Comparison of ENCODE assay signal across 8 cellular contexts in the genomic region with DNA sequence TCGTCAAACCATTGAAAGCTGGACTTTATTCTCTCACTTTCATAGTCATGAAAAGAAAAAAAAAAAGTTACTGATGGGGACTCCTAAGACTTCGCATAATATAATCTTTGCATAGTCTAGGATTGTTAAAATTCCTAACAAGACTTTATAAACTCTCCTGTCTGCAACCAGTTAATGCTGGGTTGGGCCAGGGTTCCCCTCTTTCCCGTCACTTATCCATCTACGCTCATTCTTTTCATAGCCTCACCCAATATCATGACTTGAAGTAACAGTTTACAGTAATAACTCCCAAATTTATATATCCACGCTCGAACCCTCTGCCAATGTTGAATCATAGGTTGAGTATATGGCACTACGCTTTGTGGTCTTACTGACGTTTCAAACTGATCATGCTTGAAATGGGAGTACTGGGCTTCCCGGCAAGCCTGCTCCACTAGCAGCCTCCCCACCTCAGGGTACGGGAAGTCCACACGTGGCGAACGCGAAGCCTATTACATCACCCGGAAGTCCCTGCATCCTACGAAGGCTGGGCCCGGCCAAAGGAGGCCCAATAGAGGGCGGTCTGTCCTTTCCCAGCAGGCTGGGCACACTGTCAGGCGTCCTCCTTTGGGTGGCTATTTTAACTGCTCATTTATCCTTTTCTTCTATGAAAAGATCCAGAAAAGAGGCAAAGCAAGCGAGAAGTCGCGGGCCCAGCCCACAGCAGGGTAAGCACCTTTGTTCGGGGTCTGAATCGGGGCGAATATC. TPM values are rescaled to one million over a fixed set of nuclear protein-coding genes. Genes with fewer than 3 reads are reported as not detected.
DNase-seq lines count a peak whose midpoint lies in the region; ATAC-seq and TF ChIP-seq lines count a peak whose summit lies in the region.

No MANE protein-coding gene starts in this region.

- CTCF ChIA-PET in activated CD8-positive, alpha-beta T cell treated with anti-CD3 and anti-CD28 coated beads for 36 hours (lab: Charles Lee), result no interaction called here

- TF ChIP-seq CTCF in activated CD8-positive, alpha-beta T cell treated with anti-CD3 and anti-CD28 coated beads for 36 hours (IDR thresholded peaks at IDR 0.05), result no peak
- TF ChIP-seq CTCF in endodermal cell (conservative IDR thresholded peaks at IDR 0.05), result peak; percentile 40

- H2AK5ac ChIP-seq in mesendoderm (ENCODE audit: low read length), result no peak overlapping the region

- whole genome bisulfite sequencing in endodermal cell (ENCODE audit: insufficient coverage in 1 of 2, insufficient read length in 1 of 2), 2 experiments, result 11 to 16% methylated on average over 19 to 25 of the region's 25 CpGs
- WGBS in mesendoderm (ENCODE audit: extremely low coverage, insufficient coverage, low lambda C conversion rate), result 100% methylated on average over 1 of the region's 25 CpGs

- H4K8ac ChIP-seq in mesendoderm (ENCODE audit: low read depth, low read length), result peak overlapping the region; percentile 94

- no peak overlapping the region for H3K4me3 Mint-ChIP-seq in activated CD8-positive, alpha-beta T cell treated with anti-CD3 and anti-CD28 coated beads for 36 hours
- H3K4me3 Mint-ChIP-seq in endodermal cell, result no peak overlapping the region

- no peak overlapping the region for H3K27ac Mint-ChIP-seq in activated CD8-positive, alpha-beta T cell treated with anti-CD3 and anti-CD28 coated beads for 36 hours
- no peak overlapping the region for H3K27ac Mint-ChIP-seq in endodermal cell

- H3K4me3 ChIP-seq in endodermal cell (ENCODE audit: low read length), result peak overlapping the region; percentile 93
- H3K4me3 ChIP-seq in mesendoderm (ENCODE audit: low read length), result peak overlapping the region; percentile 82

- H3K4me2 ChIP-seq in mesendoderm (ENCODE audit: low read length), result peak overlapping the region; percentile 64

- H3K27ac ChIP-seq in endodermal cell (ENCODE audit: low read depth, low read length) (peak overlapping the region; percentile 98), mesendoderm (ENCODE audit: low read depth, low read length) (peak overlapping the region; percentile 83)

- H2BK15ac ChIP-seq in mesendoderm (replicated peaks; ENCODE audit: low read depth), result no peak overlapping the region

- peak overlapping the region; percentile 31 for H2BK120ac ChIP-seq in mesendoderm (ENCODE audit: low read depth, low read length)

- H3K18ac ChIP-seq in mesendoderm (ENCODE audit: low read length), result peak overlapping the region; percentile 94

- no peak overlapping the region for H3K23ac ChIP-seq in mesendoderm (ENCODE audit: low read length)

- no peaks in the 10 kb centered on the region for H3K9me3 ChIP-seq in endodermal cell (ENCODE audit: control insufficient read depth, low read length)

- H3K36me3 ChIP-seq in endodermal cell (ENCODE audit: control insufficient read depth, insufficient read depth, low read length) (peaks cover 21% of the 10 kb centered on the region), mesendoderm (ENCODE audit: control insufficient read depth, insufficient read depth, low read length) (no peaks in the 10 kb centered on the region)

- H3K27me3 ChIP-seq in endodermal cell (ENCODE audit: control insufficient read depth, insufficient read depth, low read length, poor library complexity, severe bottlenecking) (no peaks in the 10 kb centered on the region), mesendoderm (ENCODE audit: insufficient read depth, low read length, poor library complexity) (no peaks in the 10 kb centered on the region)

- peak overlapping the region; percentile 85 for H2BK5ac ChIP-seq in mesendoderm (ENCODE audit: low read length)

- peaks cover 7% of the 10 kb centered on the region for H3K79me1 ChIP-seq in mesendoderm (ENCODE audit: low read length)

- ATAC-seq in GM19452 (IDR thresholded peaks at IDR 0.05; ENCODE audit: unreplicated experiment), result peak; percentile 62
- ATAC-seq in HG03571 (IDR thresholded peaks at IDR 0.05; ENCODE audit: unreplicated experiment), result peak; percentile 63
- ATAC-seq in activated CD8-positive, alpha-beta T cell treated with anti-CD3 and anti-CD28 coated beads for 36 hours, result peak; percentile 68

- DNase-seq in COLO829 (ENCODE audit: low spot score) (peak; percentile 93), NCI-H774 (lab: John Stamatoyannopoulos, UW) (peak; percentile 90), endodermal cell (peak; percentile 95), mesendoderm (peak; percentile 98)
- DNase-seq in activated CD8-positive, alpha-beta T cell treated with anti-CD3 and anti-CD28 coated beads for 36 hours, result peak; percentile 89
- peak; percentile 70 for DNase-seq in stimulated activated CD8-positive, alpha-beta memory T cell treated with anti-CD3 and anti-CD28 coated beads, Interleukin-12 subunit alpha, Interleukin-12 subunit beta, amount 100 ng/mL, for 4 hours (ENCODE audit: low read depth)

- POLR2A ChIA-PET in activated CD8-positive, alpha-beta T cell treated with anti-CD3 and anti-CD28 coated beads for 36 hours (lab: Charles Lee), result interaction anchor here (0.6 to 1.4 kb wide), 4 partner anchors 32 to 156 kb away, joined by 3 read pairs; no protein-coding TSS in a partner anchor

- H3K79me2 ChIP-seq in mesendoderm (ENCODE audit: control insufficient read depth, insufficient read depth, low read length), result peaks cover 37% of the 10 kb centered on the region

- H3K4me1 Mint-ChIP-seq in activated CD8-positive, alpha-beta T cell treated with anti-CD3 and anti-CD28 coated beads for 36 hours (ENCODE audit: low read depth), result peaks cover 29% of the 10 kb centered on the region
- peaks cover 16% of the 10 kb centered on the region for H3K4me1 Mint-ChIP-seq in endodermal cell

- H3K9ac ChIP-seq in endodermal cell (ENCODE audit: extremely low read depth, low read length, poor library complexity, severe bottlenecking) (peak overlapping the region; percentile 97), mesendoderm (ENCODE audit: low read length) (peak overlapping the region; percentile 96)

- peak overlapping the region; percentile 65 for H4K5ac ChIP-seq in mesendoderm (ENCODE audit: low read length)

- peaks cover 47% of the 10 kb centered on the region for H3K36me3 Mint-ChIP-seq in activated CD8-positive, alpha-beta T cell treated with anti-CD3 and anti-CD28 coated beads for 36 hours (ENCODE audit: low read depth)
- H3K36me3 Mint-ChIP-seq in endodermal cell (ENCODE audit: low read depth), result peaks cover 21% of the 10 kb centered on the region

- no peaks in the 10 kb centered on the region for H3K4me1 ChIP-seq in endodermal cell (ENCODE audit: control insufficient read depth, insufficient read depth, low read length)
- H3K4me1 ChIP-seq in mesendoderm (ENCODE audit: control insufficient read depth, low read depth, low read length), result peaks cover 2% of the 10 kb centered on the region

- H3K4ac ChIP-seq in mesendoderm (ENCODE audit: low read depth, low read length), result peak overlapping the region; percentile 92

- intact Hi-C loops in activated CD8-positive, alpha-beta T cell treated with anti-CD3 and anti-CD28 coated beads for 36 hours (cut with micrococcal nuclease), result loop anchor here (1.0 to 10.0 kb wide), 2 partner anchors 39 to 85 kb away; a partner anchor contains a TSS

- peak overlapping the region; percentile 95 for H3K56ac ChIP-seq in mesendoderm (ENCODE audit: low read length)

- H3K9me3 Mint-ChIP-seq in activated CD8-positive, alpha-beta T cell treated with anti-CD3 and anti-CD28 coated beads for 36 hours, result no peaks in the 10 kb centered on the region
- H3K9me3 Mint-ChIP-seq in endodermal cell, result no peaks in the 10 kb centered on the region

- H3K27me3 Mint-ChIP-seq in activated CD8-positive, alpha-beta T cell treated with anti-CD3 and anti-CD28 coated beads for 36 hours, result no peaks in the 10 kb centered on the region
- H3K27me3 Mint-ChIP-seq in endodermal cell (ENCODE audit: insufficient read depth), result no peaks in the 10 kb centered on the region

RNA-seq across cellular contexts. Expression of a gene that starts 0.7 kb away (rescaled TPM):
- 10 to 100 TPM; 59.1 to 63.1 TPM for total RNA-seq in activated CD8-positive, alpha-beta T cell treated with anti-CD3 and anti-CD28 coated beads for 36 hours
- 10 to 100 TPM; 63.9 to 64.0 TPM for total RNA-seq in endodermal cell
- polyA plus RNA-seq in endodermal cell (2013, experiment 1 of 2), result 5.8 TPM
- polyA plus RNA-seq in endodermal cell (2013, experiment 2 of 2), result 7.2 TPM
- 3.2 TPM for polyA plus RNA-seq in mesendoderm (2013, experiment 1 of 2)
- 3.0 TPM for polyA plus RNA-seq in mesendoderm (2013, experiment 2 of 2)

RNA-seq across cellular contexts. Expression of a gene that starts 39.2 kb away (rescaled TPM):
- 1 to 10 TPM; 7.6 to 7.8 TPM for total RNA-seq in activated CD8-positive, alpha-beta T cell treated with anti-CD3 and anti-CD28 coated beads for 36 hours
- 10 to 100 TPM; 16.6 to 21.1 TPM for total RNA-seq in endodermal cell
- 5.0 TPM for polyA plus RNA-seq in endodermal cell (2013, experiment 1 of 2)
- polyA plus RNA-seq in endodermal cell (2013, experiment 2 of 2), result 5.4 TPM
- polyA plus RNA-seq in mesendoderm (2013, experiment 1 of 2), result 2.5 TPM
- 2.3 TPM for polyA plus RNA-seq in mesendoderm (2013, experiment 2 of 2)

RNA-seq across cellular contexts. Expression of a gene that starts 40.7 kb away (rescaled TPM):
- total RNA-seq in activated CD8-positive, alpha-beta T cell treated with anti-CD3 and anti-CD28 coated beads for 36 hours, result 1 to 10 TPM; 6.3 to 7.0 TPM
- 10 to 100 TPM in 1 of 2 donors, 1 to 10 TPM in 1; 6.2 to 13.4 TPM for total RNA-seq in endodermal cell
- polyA plus RNA-seq in endodermal cell (2013, experiment 1 of 2), result 4.6 TPM
- 4.5 TPM for polyA plus RNA-seq in endodermal cell (2013, experiment 2 of 2)
- polyA plus RNA-seq in mesendoderm (2013, experiment 1 of 2), result 2.7 TPM
- polyA plus RNA-seq in mesendoderm (2013, experiment 2 of 2), result 2.6 TPM

RNA-seq across cellular contexts. Expression of a gene that starts 48.8 kb away (rescaled TPM):
- 1 to 10 TPM in 1 of 2 experiments, under 1 TPM in 1; 0.96 to 1.4 TPM for total RNA-seq in activated CD8-positive, alpha-beta T cell treated with anti-CD3 and anti-CD28 coated beads for 36 hours
- total RNA-seq in endodermal cell, result 1 to 10 TPM; 1.3 to 1.7 TPM
- 0.93 TPM for polyA plus RNA-seq in endodermal cell (2013, experiment 1 of 2)
- polyA plus RNA-seq in endodermal cell (2013, experiment 2 of 2), result 1.3 TPM
- 7.7 TPM for polyA plus RNA-seq in mesendoderm (2013, experiment 1 of 2)
- 7.3 TPM for polyA plus RNA-seq in mesendoderm (2013, experiment 2 of 2)

Comparison
In these comparisons a context has a peak if more than half of its experiments do, and no peak if none do; other contexts are left out.
1. Peak in every context shown above with its lines: DNase-seq, ATAC-seq, H3K4me3 ChIP-seq and H3K27ac ChIP-seq.